12 cellular contexts compared by ENCODE assay signal in genomic region chr2:186903183-186903582, GRCh38. TPM values are rescaled to one million over a fixed set of nuclear protein-coding genes. Genes with fewer than 3 reads are reported as not detected.
DNase-seq lines count a peak whose midpoint lies in the region; ATAC-seq and TF ChIP-seq lines count a peak whose summit lies in the region.
"Had no signal": no experiment of that assay in that cellular context is flagged by ENCODE, and none has a peak within 500 bp of the region (broad histone marks: within the 10 kb centered on the region; RNA-seq: fewer than 3 reads in every experiment).

No MANE protein-coding gene starts in this region.

- intact Hi-C loops in heart right ventricle (cut with DNase I) (loop anchor here in 1 of 10 donors (10.0 kb wide), 1 partner anchor 552 kb away; no protein-coding TSS in a partner anchor), left cardiac atrium (cut with DNase I) (no loop called here), upper lobe of right lung (cut with DNase I) (no loop called here)

- WGBS in heart right ventricle, 2 donors, result 74 to 76% methylated on average over 2 of the region's 2 CpGs

- H3K9me3 Mint-ChIP-seq in T-cell, result peaks cover 0 to 12% (median 5%) of the 10 kb centered on the region in 3 donors
- H3K9me3 Mint-ChIP-seq: activated naive CD4-positive, alpha-beta T cell treated with anti-CD3 and anti-CD28 coated beads, Interleukin-2, amount 50 U/mL, for 24 hours had no signal

- H3K9me3 ChIP-seq in heart right ventricle (peaks cover 0 to 5% (median 0%) of the 10 kb centered on the region in 11 donors), upper lobe of right lung (no peaks in the 10 kb centered on the region)

- H3K36me3 Mint-ChIP-seq in T-cell, result no peaks in the 10 kb centered on the region
- H3K36me3 Mint-ChIP-seq: activated naive CD4-positive, alpha-beta T cell treated with anti-CD3 and anti-CD28 coated beads, Interleukin-2, amount 50 U/mL, for 24 hours had no signal

- H3K27ac Mint-ChIP-seq in T-cell, result no peak overlapping the region
- H3K27ac Mint-ChIP-seq: activated naive CD4-positive, alpha-beta T cell treated with anti-CD3 and anti-CD28 coated beads, Interleukin-2, amount 50 U/mL, for 24 hours had no signal

- no peaks in the 10 kb centered on the region for H3K36me3 ChIP-seq in heart right ventricle
- no peaks in the 10 kb centered on the region for H3K36me3 ChIP-seq in upper lobe of right lung

- no peaks in the 10 kb centered on the region for H3K4me1 Mint-ChIP-seq in T-cell
- H3K4me1 Mint-ChIP-seq: activated naive CD4-positive, alpha-beta T cell treated with anti-CD3 and anti-CD28 coated beads, Interleukin-2, amount 50 U/mL, for 24 hours had no signal

- H3K27ac ChIP-seq in heart right ventricle, result no peak overlapping the region
- H3K27ac ChIP-seq in RWPE1, result no peak overlapping the region
- no peak overlapping the region for H3K27ac ChIP-seq in upper lobe of right lung

- POLR2A ChIA-PET in RWPE1 (lab: Yijun Ruan, JAX; ENCODE audit: low non-redundant PET), result no interaction called here
- POLR2A ChIA-PET in T-cell (lab: Charles Lee), result no interaction called here

- no peak for DNase-seq in heart right ventricle
- DNase-seq in left cardiac atrium, result no peak
- DNase-seq in RWPE1 (ENCODE audit: low spot score), result no peak
- peak; percentile 30 for DNase-seq in fibroblast of mammary gland (ENCODE audit: low read depth)
- no peak for DNase-seq in upper lobe of right lung
- no peak for DNase-seq in T-cell
- no peak for DNase-seq in NCI-H2029 (lab: John Stamatoyannopoulos, UW)
- DNase-seq: NCI-H1417 treated with DMSO at 0.1 percent for 48 hours; posterior cingulate gyrus; stimulated activated CD8-positive, alpha-beta memory T cell treated with anti-CD3 and anti-CD28 coated beads, Interleukin-4, amount 100 ng/mL, for 48 hours had no signal

- H3K4me1 ChIP-seq in heart right ventricle, result peaks cover 0 to under 1% (median 0%) of the 10 kb centered on the region in 9 donors
- no peaks in the 10 kb centered on the region for H3K4me1 ChIP-seq in upper lobe of right lung

- CTCF ChIA-PET in RWPE1 (lab: Yijun Ruan, JAX) (interaction anchor here (0.5 to 1.0 kb wide), 3 partner anchors 9 to 222 kb away, joined by 3 read pairs; no protein-coding TSS in a partner anchor), T-cell (lab: Charles Lee) (interaction anchor here in 1 of 2 donors (0.6 kb wide), 1 partner anchor 18 kb away, joined by 6 read pairs; no protein-coding TSS in a partner anchor)

- H3K27me3 ChIP-seq in heart right ventricle (no peaks in the 10 kb centered on the region), upper lobe of right lung (no peaks in the 10 kb centered on the region)

- H3K27me3 Mint-ChIP-seq in T-cell, result peaks cover 0 to 10% of the 10 kb centered on the region in 2 donors
- H3K27me3 Mint-ChIP-seq: activated naive CD4-positive, alpha-beta T cell treated with anti-CD3 and anti-CD28 coated beads, Interleukin-2, amount 50 U/mL, for 24 hours had no signal

- H3K4me3 Mint-ChIP-seq in T-cell, result no peak overlapping the region
- H3K4me3 Mint-ChIP-seq: activated naive CD4-positive, alpha-beta T cell treated with anti-CD3 and anti-CD28 coated beads, Interleukin-2, amount 50 U/mL, for 24 hours had no signal

- no peak overlapping the region for H3K4me3 ChIP-seq in heart right ventricle
- H3K4me3 ChIP-seq in fibroblast of mammary gland (ENCODE audit: control insufficient read depth, low read depth, low read length), result no peak overlapping the region
- no peak overlapping the region for H3K4me3 ChIP-seq in upper lobe of right lung

- ATAC-seq in heart right ventricle (no peak), left cardiac atrium (no peak), upper lobe of right lung (no peak), T-cell (replicated peaks in 1 of 4) (no peak), GM21717 (IDR thresholded peaks at IDR 0.05; ENCODE audit: unreplicated experiment) (no peak)

- TF ChIP-seq CTCF in heart right ventricle (IDR thresholded peaks at IDR 0.05) (peak in 6 of 9 donors; percentile 45 to 65 (median 48)), RWPE1 (conservative IDR thresholded peaks at IDR 0.05; ENCODE audit: low read depth) (peak; percentile 24; the same call in 1 of the 2 replicates), fibroblast of mammary gland (conservative IDR thresholded peaks at IDR 0.05; ENCODE audit: control insufficient read depth, insufficient read depth, low read depth, low read length) (peak; percentile 49), upper lobe of right lung (IDR thresholded peaks at IDR 0.05) (peak; percentile 44)

RNA-seq across cellular contexts. Expression of gene ZSWIM2, which starts 54.2 kb away (rescaled TPM):
- total RNA-seq in heart right ventricle (not detected), left cardiac atrium (not detected), upper lobe of right lung (not detected), T-cell (not detected)
- polyA plus RNA-seq in heart right ventricle, result not detected
